ENCODE assay signal across 9 cellular contexts in the genomic region with DNA sequence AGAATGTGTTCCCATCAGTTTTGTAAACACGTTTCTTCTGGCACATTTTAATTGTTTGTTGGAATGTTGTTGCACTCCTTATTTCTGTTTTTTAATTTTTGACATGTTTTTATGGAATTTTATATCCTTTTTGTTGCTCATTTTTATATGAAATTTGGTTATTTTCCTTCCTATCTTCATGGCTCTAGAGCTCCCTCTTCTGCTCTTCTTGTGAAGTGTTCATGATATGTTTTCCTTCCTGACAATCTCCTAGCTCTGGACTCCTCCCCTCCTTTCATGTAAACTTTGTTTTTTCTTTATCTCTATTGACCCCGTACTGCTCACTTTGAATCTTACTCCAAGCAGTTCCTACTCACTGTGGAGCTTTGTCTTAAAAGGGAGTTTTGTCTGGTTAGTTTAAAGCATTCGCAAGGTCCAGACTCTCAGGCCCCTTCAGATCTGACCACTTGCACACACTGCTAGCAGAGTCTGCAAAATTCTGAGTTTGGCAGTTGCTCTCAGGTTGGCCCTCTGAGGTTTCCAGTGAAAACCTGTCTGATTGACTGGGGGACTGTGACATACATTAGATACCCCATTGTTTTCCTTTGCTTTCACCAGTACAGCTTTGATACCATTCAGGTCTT.
A peak's percentile ranks its signal among the peaks of the same experiment; 100 is the strongest.
DNase-seq lines count a peak whose midpoint lies in the region; ATAC-seq and TF ChIP-seq lines count a peak whose summit lies in the region.
"Had no signal": no experiment of that assay in that cellular context is flagged by ENCODE, and none has a peak within 500 bp of the region (broad histone marks: within the 10 kb centered on the region; RNA-seq: fewer than 3 reads in every experiment).

No MANE protein-coding gene starts in this region.

- intact Hi-C loops in IMR-90 (cut with micrococcal nuclease): loop anchor here (5.0 kb wide), 1 partner anchor 1662 kb away; no protein-coding TSS in a partner anchor
- intact Hi-C loops in lower lobe of right lung (cut with DNase I): no loop called here

- TF ChIP-seq POLR2A in IMR-90 (IDR thresholded peaks at IDR 0.05; ENCODE audit: low read depth, low read length): no peak

- H3K18ac ChIP-seq in IMR-90 (ENCODE audit: low read depth, low read length): no peak overlapping the region

- H3K27me3 ChIP-seq in IMR-90 (ENCODE audit: control insufficient read depth, insufficient read depth, low read length) (no peaks in the 10 kb centered on the region), lower lobe of right lung (ENCODE audit: low read depth) (no peaks in the 10 kb centered on the region), MG63 (no peaks in the 10 kb centered on the region)
- H3K27me3 ChIP-seq: BLaER1 treated with 17β-estradiol and CSF1 and Interleukin-3, amounts not matched to agents 10 nM and 100 nM had no signal

- dilution Hi-C loops in IMR-90 (cut with HindIII; ENCODE audit: low sequenced_read_pairs, unreplicated experiment): no loop called here

- no peaks in the 10 kb centered on the region for H3K79me1 ChIP-seq in IMR-90 (ENCODE audit: low read depth in 1 of 2, low read length in 2 of 2)

- H4K20me1 ChIP-seq in IMR-90 (ENCODE audit: insufficient read depth, low read length): no peaks in the 10 kb centered on the region
- H4K20me1 ChIP-seq: BLaER1 treated with 17β-estradiol and CSF1 and Interleukin-3, amounts not matched to agents 10 nM and 100 nM had no signal

- H3K4me3 ChIP-seq in IMR-90 (ENCODE audit: insufficient read depth, low read depth, low read length) (no peak overlapping the region), lower lobe of right lung (no peak overlapping the region), MG63 (no peak overlapping the region)
- H3K4me3 ChIP-seq: BLaER1 treated with 17β-estradiol and CSF1 and Interleukin-3, amounts not matched to agents 10 nM and 100 nM had no signal

- no peak overlapping the region for H4K8ac ChIP-seq in IMR-90 (ENCODE audit: low read depth in 2 of 2, low read length in 2 of 2)

- no peak overlapping the region for H2AK5ac ChIP-seq in IMR-90 (ENCODE audit: low read depth, low read length)

- H2AK9ac ChIP-seq in IMR-90 (replicated peaks; ENCODE audit: low read depth, low read length, poor library complexity): no peak overlapping the region

- no peak overlapping the region for H2AFZ ChIP-seq in IMR-90 (replicated peaks; ENCODE audit: low read length, poor library complexity)

- POLR2A ChIA-PET in IMR-90 (lab: Charles Lee; ENCODE audit: unreplicated experiment): no interaction called here

- no peaks in the 10 kb centered on the region for H3K9me1 ChIP-seq in IMR-90 (ENCODE audit: insufficient read depth, low read length)

- H3K4me1 ChIP-seq in IMR-90 (ENCODE audit: control insufficient read depth, insufficient read depth, low read length) (no peaks in the 10 kb centered on the region), lower lobe of right lung (no peaks in the 10 kb centered on the region)
- H3K4me1 ChIP-seq: BLaER1 treated with 17β-estradiol and CSF1 and Interleukin-3, amounts not matched to agents 10 nM and 100 nM had no signal

- no peak overlapping the region for H2BK120ac ChIP-seq in IMR-90 (ENCODE audit: low read depth, low read length)

- TF ChIP-seq CTCF in IMR-90 (conservative IDR thresholded peaks at IDR 0.05; ENCODE audit: low read depth, low read length) (peak; percentile 62), lower lobe of right lung (IDR thresholded peaks at IDR 0.05) (peak; percentile 34)

- no peak overlapping the region for H3K4me2 ChIP-seq in IMR-90 (ENCODE audit: low read depth, low read length)
- H3K4me2 ChIP-seq: BLaER1 treated with 17β-estradiol and CSF1 and Interleukin-3, amounts not matched to agents 10 nM and 100 nM had no signal

- no peak overlapping the region for H3K27ac ChIP-seq in IMR-90 (ENCODE audit: insufficient read depth, low read length)
- H3K27ac ChIP-seq in lower lobe of right lung: no peak overlapping the region
- H3K27ac ChIP-seq: BLaER1 treated with 17β-estradiol and CSF1 and Interleukin-3, amounts not matched to agents 10 nM and 100 nM had no signal

- ATAC-seq in IMR-90 (ENCODE audit: low read depth) (peak; percentile 85), lower lobe of right lung (no peak), HG03108 (IDR thresholded peaks at IDR 0.05; ENCODE audit: unreplicated experiment) (no peak)

- CTCF ChIA-PET in IMR-90 (lab: Yijun Ruan, JAX): interaction anchor here (1.3 to 1.7 kb wide), 2 partner anchors 10 to 16 kb away, joined by 3 to 6 read pairs; no protein-coding TSS in a partner anchor

- no peak overlapping the region for H3K23ac ChIP-seq in IMR-90 (ENCODE audit: low read depth, low read length)

- no peak overlapping the region for H4K5ac ChIP-seq in IMR-90 (ENCODE audit: low read depth, low read length)

- H2BK5ac ChIP-seq in IMR-90 (ENCODE audit: low read depth, low read length, poor library complexity, severe bottlenecking): no peak overlapping the region

- no peaks in the 10 kb centered on the region for H3K36me3 ChIP-seq in IMR-90 (ENCODE audit: control insufficient read depth, insufficient read depth, low read length)
- H3K36me3 ChIP-seq in lower lobe of right lung: no peaks in the 10 kb centered on the region
- H3K36me3 ChIP-seq in MG63: no peaks in the 10 kb centered on the region
- H3K36me3 ChIP-seq: BLaER1 treated with 17β-estradiol and CSF1 and Interleukin-3, amounts not matched to agents 10 nM and 100 nM had no signal

- BruUV-seq in IMR-90 (replicated peaks; lab: Mats Ljungman, UMichigan): no TSS peak

- H3K9me3 ChIP-seq in IMR-90 (ENCODE audit: control insufficient read depth, insufficient read depth, low read length) (no peaks in the 10 kb centered on the region), lower lobe of right lung (no peaks in the 10 kb centered on the region), MG63 (no peaks in the 10 kb centered on the region)
- H3K9me3 ChIP-seq: BLaER1 treated with 17β-estradiol and CSF1 and Interleukin-3, amounts not matched to agents 10 nM and 100 nM had no signal

- DNase-seq in NCI-H146 (lab: John Stamatoyannopoulos, UW) (peak; percentile 5), NCI-H146 treated with DMSO at 0.1 percent for 48 hours (lab: John Stamatoyannopoulos, UW; ENCODE audit: unreplicated experiment) (no peak), IMR-90 (peak; percentile 43), amniotic epithelial cell (ENCODE audit: low read depth) (peak; percentile 45), lower lobe of right lung (no peak), MG63 (no peak), NCI-H510A (lab: John Stamatoyannopoulos, UW) (no peak)

- H3K4ac ChIP-seq in IMR-90 (ENCODE audit: low read depth, low read length): no peak overlapping the region

- H3K9ac ChIP-seq in IMR-90 (ENCODE audit: low read depth, low read length): no peak overlapping the region
- H3K9ac ChIP-seq: BLaER1 treated with 17β-estradiol and CSF1 and Interleukin-3, amounts not matched to agents 10 nM and 100 nM had no signal

- TF ChIP-seq RAD21 in IMR-90 (IDR thresholded peaks at IDR 0.05; ENCODE audit: low read length): peak; percentile 66

- H2BK15ac ChIP-seq in IMR-90 (ENCODE audit: low read depth, low read length): no peak overlapping the region

- in situ Hi-C loops in IMR-90 (cut with MboI; ENCODE audit: low sequenced_read_pairs): no loop called here

- no peak overlapping the region for H3K56ac ChIP-seq in IMR-90 (ENCODE audit: extremely low read depth, insufficient read depth, low read length)

- H4K91ac ChIP-seq in IMR-90 (ENCODE audit: insufficient read depth, low read depth, low read length): no peak overlapping the region

- WGBS in IMR-90 (ENCODE audit: extremely low coverage in 2 of 2, insufficient read length in 1 of 2), 2 experiments: no CpG with 5 or more reads among the region's 3 CpGs

- H2BK20ac ChIP-seq in IMR-90 (ENCODE audit: low read depth, low read length): no peak overlapping the region

- H3K14ac ChIP-seq in IMR-90 (replicated peaks; ENCODE audit: low read depth, low read length): no peak overlapping the region

TF ChIP-seq in IMR-90, 13 proteins besides CTCF, POLR2A, EP300 and RAD21:
- TF ChIP-seq RCOR1 (IDR thresholded peaks at IDR 0.05; ENCODE audit: insufficient replicate concordance, low read length) (no peak), SMC3 (IDR thresholded peaks at IDR 0.05; ENCODE audit: low read depth, low read length) (peak; percentile 54)
TF ChIP-seq in IMR-90: peak in this region for 1.

Comparison
In these comparisons a context has a peak if more than half of its experiments do, and no peak if none do; other contexts are left out.
1. DNase-seq: peak in NCI-H146 (single experiment), IMR-90 (single experiment) and amniotic epithelial cell (single experiment); none in NCI-H146 treated with DMSO at 0.1 percent for 48 hours (single experiment), lower lobe of right lung (single experiment), MG63 (single experiment) and NCI-H510A (single experiment).